In genomic region chr7:73865738-73866445, GRCh38 we compare ENCODE assay signal across 1 cellular context.
TF ChIP-seq lines count a peak whose summit lies in the region.

No MANE protein-coding gene starts in this region.

TF ChIP-seq in HCT116, 20 proteins besides CTCF, POLR2A, EP300 and RAD21:
- TF ChIP-seq YY1 (IDR thresholded peaks at IDR 0.05; ENCODE audit: extremely low read depth, insufficient replicate concordance, low read depth, low read length) (no peak), JUND (IDR thresholded peaks at IDR 0.05) (no peak), SRF (IDR thresholded peaks at IDR 0.05; ENCODE audit: low read depth) (no peak), FOSL1 (IDR thresholded peaks at IDR 0.05; ENCODE audit: low read depth) (no peak), EGR1 (IDR thresholded peaks at IDR 0.05; ENCODE audit: low read depth) (no peak), ZNF274 (IDR thresholded peaks at IDR 0.05; ENCODE audit: low read depth, low read length) (no peak)
